1 cellular context compared by ENCODE assay signal in the genomic region with DNA sequence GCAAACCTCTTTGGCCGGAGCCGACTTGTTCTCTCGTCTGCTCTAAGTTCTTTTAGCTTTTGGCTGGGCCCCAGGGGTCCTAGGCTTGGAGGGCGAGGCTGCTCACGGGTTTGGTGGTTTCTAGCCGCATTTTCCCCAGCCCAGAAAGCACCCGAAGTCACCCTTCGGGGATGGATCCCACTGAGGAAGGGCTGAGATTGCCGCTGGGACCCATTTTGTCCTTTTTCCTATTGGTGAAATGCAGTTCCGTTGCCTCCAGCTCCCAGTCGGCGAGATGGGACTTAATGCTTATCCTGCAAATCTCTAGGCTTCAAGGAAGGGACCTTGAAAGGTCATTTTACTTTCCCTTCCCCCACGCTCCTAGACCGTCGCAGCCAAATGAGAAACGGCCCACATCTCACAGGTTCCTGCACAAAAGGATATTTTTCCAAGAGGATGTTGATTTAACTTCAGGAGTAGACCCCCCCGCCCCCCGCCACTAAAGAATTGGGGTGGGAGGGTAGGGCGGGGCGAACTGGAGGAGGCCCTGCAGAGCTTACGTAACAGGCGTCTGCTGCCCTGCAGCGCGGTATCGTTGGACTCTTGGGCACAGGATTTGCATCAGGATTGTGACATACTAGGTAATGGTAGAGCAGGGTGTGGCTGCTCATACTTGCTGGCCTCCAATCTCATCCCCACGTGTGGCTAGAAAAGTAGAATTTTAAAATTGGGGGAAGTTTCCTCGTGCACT.
TF ChIP-seq lines count a peak whose summit lies in the region.

No MANE protein-coding gene starts in this region.

TF ChIP-seq in HepG2, 621 proteins besides CTCF, POLR2A, EP300 and RAD21 (continued from another document):
- TF ChIP-seq NR2F6 (IDR thresholded peaks at IDR 0.05) (no peak), NR2F6 (CRISPR knock-in tag; IDR thresholded peaks at IDR 0.05) (0 out of 2 replicates have a peak, but pooled peaks have one; percentile 27), ZSCAN30 (CRISPR knock-in tag; IDR thresholded peaks at IDR 0.05) (no peak), ZNF180 (CRISPR knock-in tag; IDR thresholded peaks at IDR 0.05; ENCODE audit: borderline replicate concordance, low read depth) (no peak), ZC3H13 (CRISPR knock-in tag; IDR thresholded peaks at IDR 0.05) (no peak), MIXL1 (CRISPR knock-in tag; IDR thresholded peaks at IDR 0.05) (no peak), ZSCAN12 (CRISPR knock-in tag; IDR thresholded peaks at IDR 0.05) (no peak), SRY (CRISPR knock-in tag; IDR thresholded peaks at IDR 0.05) (0 out of 2 replicates have a peak, but pooled peaks have one; percentile 11), DMAP1 (CRISPR knock-in tag; IDR thresholded peaks at IDR 0.05) (no peak), ZSCAN31 (CRISPR knock-in tag; IDR thresholded peaks at IDR 0.05; ENCODE audit: low read depth) (no peak; the same call in 1 of the 2 replicates), ZNF121 (CRISPR knock-in tag; IDR thresholded peaks at IDR 0.05) (no peak), MXI1 (IDR thresholded peaks at IDR 0.05; ENCODE audit: borderline replicate concordance, low read depth, low read length) (peak; percentile 54; the same call in 1 of the 3 replicates), CREM (IDR thresholded peaks at IDR 0.05) (peak; percentile 40; the same call in 1 of the 2 replicates), CREM (CRISPR knock-in tag; IDR thresholded peaks at IDR 0.05) (no peak), ARID4A (CRISPR knock-in tag; IDR thresholded peaks at IDR 0.05; ENCODE audit: borderline replicate concordance) (peak; percentile 2; the same call in 1 of the 2 replicates), ARID3A (IDR thresholded peaks at IDR 0.05; ENCODE audit: low read depth, low read length) (no peak), FOXA3 (CRISPR knock-in tag; IDR thresholded peaks at IDR 0.05) (peak; percentile 35; the same call in 1 of the 2 replicates), POLR2AphosphoS2 (IDR thresholded peaks at IDR 0.05; ENCODE audit: low read depth, low read length) (no peak), TBX3 (IDR thresholded peaks at IDR 0.05; ENCODE audit: borderline replicate concordance) (no peak), TAF15 (IDR thresholded peaks at IDR 0.05; ENCODE audit: low read depth, low read length, poor library complexity, severe bottlenecking) (no peak), THAP11 (CRISPR knock-in tag; IDR thresholded peaks at IDR 0.05) (0 out of 2 replicates have a peak, but pooled peaks have one; percentile 24), XBP1 (CRISPR knock-in tag; IDR thresholded peaks at IDR 0.05) (no peak), ZNF790 (CRISPR knock-in tag; IDR thresholded peaks at IDR 0.05; ENCODE audit: borderline replicate concordance) (no peak), ZNF766 (CRISPR knock-in tag; IDR thresholded peaks at IDR 0.05; ENCODE audit: borderline replicate concordance) (no peak), POLR2AphosphoS5 (IDR thresholded peaks at IDR 0.05; ENCODE audit: low read depth, low read length) (peak; percentile 47; the same call in 1 of the 2 replicates), RARG (CRISPR knock-in tag; IDR thresholded peaks at IDR 0.05; ENCODE audit: low read depth) (no peak), NFKB2 (CRISPR knock-in tag; IDR thresholded peaks at IDR 0.05; ENCODE audit: borderline replicate concordance) (no peak), ZFP90 (CRISPR knock-in tag; IDR thresholded peaks at IDR 0.05; ENCODE audit: borderline replicate concordance) (0 out of 2 replicates have a peak, but pooled peaks have one; percentile 19), TFE3 (CRISPR knock-in tag; IDR thresholded peaks at IDR 0.05) (no peak)
TF ChIP-seq in HepG2: peak in this region for 36.
